28 cellular contexts compared by ENCODE assay signal in the genomic region with DNA sequence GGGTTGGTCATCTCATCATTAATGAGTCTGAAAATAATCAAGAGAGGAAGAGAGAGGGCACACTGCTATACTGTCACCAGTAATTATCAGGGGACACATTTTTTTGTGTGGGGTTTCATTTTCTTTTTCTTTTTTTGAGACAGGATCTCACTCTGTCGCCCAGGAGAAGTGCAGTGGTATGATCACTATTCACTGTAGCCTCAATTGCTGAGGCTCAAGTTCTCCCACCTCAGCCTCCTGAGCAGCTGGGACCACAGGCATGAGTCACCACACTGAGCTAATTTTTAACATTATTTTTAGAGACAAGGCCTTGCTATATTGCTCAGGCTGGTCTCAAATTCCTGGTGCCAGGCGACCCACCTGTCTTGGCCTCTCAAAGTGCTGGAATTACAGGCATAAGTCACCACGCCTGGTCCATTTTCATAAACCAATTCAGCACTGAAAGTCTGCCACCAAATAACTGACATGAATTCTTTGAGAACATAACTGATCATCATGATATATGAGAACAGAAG. TPM values are rescaled to one million over a fixed set of nuclear protein-coding genes. Genes with fewer than 3 reads are reported as not detected.
"Had no signal": no experiment of that assay in that cellular context is flagged by ENCODE, and none has a peak within 500 bp of the region (broad histone marks: within the 10 kb centered on the region; RNA-seq: fewer than 3 reads in every experiment).

No MANE protein-coding gene starts in this region.

- H2AFZ ChIP-seq: neural progenitor cell had no signal

- DNase-seq: hypothalamus; immature natural killer cell; kidney; left colon; left lung; lower lobe of right lung; mammary epithelial cell; mesenchymal stem cell; naive B cell; natural killer cell; nephron progenitor cell; occipital lobe; ovary; small intestine; spleen; stimulated activated CD4-positive, alpha-beta T cell treated with anti-CD3 and anti-CD28 coated beads, Interleukin-4, amount 100 ng/mL, for 24 hours; stimulated activated naive CD4-positive, alpha-beta T cell; tibial artery; trophoblast cell; upper lobe of right lung; uterus had no signal

- H3K27me3 ChIP-seq: left lung, neural progenitor cell, neutrophil, ovary, right atrium auricular region, spleen, suprapubic skin, upper lobe of right lung, uterus had no signal

- H3K4me3 ChIP-seq: left lung, lower lobe of right lung, neural progenitor cell, ovary, right atrium auricular region, spleen, suprapubic skin, thoracic aorta, tibial artery, upper lobe of right lung, uterus had no signal

- H3K4me2 ChIP-seq: neural progenitor cell had no signal

- H3K4me1 ChIP-seq: left lung, lower lobe of right lung, neural progenitor cell, right atrium auricular region, spleen, suprapubic skin, tibial artery, upper lobe of right lung, uterus had no signal

- H3K9ac ChIP-seq: neural progenitor cell had no signal

- H3K36me3 ChIP-seq: left lung, lower lobe of right lung, neutrophil, ovary, right atrium auricular region, spleen, suprapubic skin, thoracic aorta, tibial artery, upper lobe of right lung, uterus had no signal

- H3K9me3 ChIP-seq: left lung, lower lobe of right lung, neutrophil, ovary, right atrium auricular region, spleen, suprapubic skin, thoracic aorta, tibial artery, upper lobe of right lung, uterus had no signal

- H3K27ac ChIP-seq: left lung, lower lobe of right lung, neural progenitor cell, neutrophil, ovary, right atrium auricular region, spleen, suprapubic skin, thoracic aorta, tibial artery, upper lobe of right lung, uterus had no signal

- ATAC-seq: left colon; left lung; lower lobe of right lung; natural killer cell; sciatic nerve; stimulated activated effector memory CD8-positive, alpha-beta T cell treated with anti-CD3 and anti-CD28 coated beads, Interleukin-12 subunit alpha, Interleukin-12 subunit beta, amount 100 ng/mL, for 72 hours; upper lobe of right lung had no signal

RNA-seq across cellular contexts. Expression of a gene that starts 43.3 kb away (rescaled TPM):
- total RNA-seq: mammary epithelial cell, natural killer cell had no signal
- polyA plus RNA-seq: immature natural killer cell, mammary epithelial cell had no signal
